Comparison of ENCODE assay signal across 19 cellular contexts in the genomic region with DNA sequence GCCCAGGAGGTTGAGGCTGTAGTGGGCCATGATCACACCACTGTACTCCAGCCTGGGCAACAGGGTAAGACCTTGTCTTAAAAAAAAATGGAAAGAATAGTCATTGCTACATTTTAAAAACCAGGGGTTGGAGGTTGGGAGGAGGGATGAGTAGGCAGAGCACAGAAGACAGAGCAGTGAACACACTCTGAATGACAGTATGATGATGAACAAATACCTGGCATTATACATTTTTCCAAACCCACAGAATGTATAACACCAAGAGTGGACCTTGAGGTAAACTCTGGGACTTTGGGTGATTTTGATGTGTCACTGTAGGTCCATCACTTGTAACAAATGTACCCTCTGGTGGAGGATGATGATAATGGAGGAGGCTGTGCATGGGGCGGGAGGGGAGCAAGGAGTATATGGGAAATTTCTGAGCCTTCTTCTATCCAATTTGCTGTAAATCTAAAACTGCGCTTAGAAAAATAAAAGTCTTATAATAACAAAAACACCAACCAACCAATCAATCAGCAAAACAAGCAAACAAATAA.
DNase-seq lines count a peak whose midpoint lies in the region; ATAC-seq and TF ChIP-seq lines count a peak whose summit lies in the region.
"Had no signal": no experiment of that assay in that cellular context is flagged by ENCODE, and none has a peak within 500 bp of the region (broad histone marks: within the 10 kb centered on the region; RNA-seq: fewer than 3 reads in every experiment).

No MANE protein-coding gene starts in this region.

- H3K4me2 ChIP-seq in mammary epithelial cell (ENCODE audit: insufficient read depth, low read depth, low read length), result no peak overlapping the region

- peaks cover 65% of the 10 kb centered on the region for H3K4me1 Mint-ChIP-seq in activated CD4-positive, alpha-beta memory T cell treated with anti-CD3 and anti-CD28 coated beads for 36 hours (ENCODE audit: low read depth)
- peaks cover 14% of the 10 kb centered on the region for H3K4me1 Mint-ChIP-seq in activated CD4-positive, alpha-beta memory T cell treated with anti-CD3 and anti-CD28 coated beads, Interleukin-2, amount 10 ng/mL, durations not matched to agents 7 days and 5 days
- peaks cover 36 to 55% of the 10 kb centered on the region in 2 donors for H3K4me1 Mint-ChIP-seq in natural killer cell treated with Interleukin-12 subunit alpha and Interleukin-12 subunit beta and Interleukin-15 and Interleukin-18, amount 100 ng/mL, for 72 hours (ENCODE audit: low read depth in 2 of 2)
- H3K4me1 Mint-ChIP-seq in activated CD8-positive, alpha-beta memory T cell treated with anti-CD3 and anti-CD28 coated beads, Interleukin-2, amount 10 ng/mL, durations not matched to agents 7 days and 5 days, result peaks cover 11% of the 10 kb centered on the region

- H3K4me3 ChIP-seq in mammary epithelial cell (replicated peaks in 1 of 3; ENCODE audit: insufficient read depth in 1 of 3, low read depth in 2 of 3, low read length in 3 of 3), result no peak overlapping the region
- H3K4me3 ChIP-seq: HAP-1 had no signal

- H3K36me3 Mint-ChIP-seq in activated CD4-positive, alpha-beta memory T cell treated with anti-CD3 and anti-CD28 coated beads for 36 hours, result peaks cover 41% of the 10 kb centered on the region
- peaks cover 84% of the 10 kb centered on the region for H3K36me3 Mint-ChIP-seq in activated CD4-positive, alpha-beta memory T cell treated with anti-CD3 and anti-CD28 coated beads, Interleukin-2, amount 10 ng/mL, durations not matched to agents 7 days and 5 days (ENCODE audit: low read depth)
- H3K36me3 Mint-ChIP-seq in natural killer cell treated with Interleukin-12 subunit alpha and Interleukin-12 subunit beta and Interleukin-15 and Interleukin-18, amount 100 ng/mL, for 72 hours, result peaks cover 38% of the 10 kb centered on the region
- peaks cover 78% of the 10 kb centered on the region for H3K36me3 Mint-ChIP-seq in activated CD8-positive, alpha-beta memory T cell treated with anti-CD3 and anti-CD28 coated beads, Interleukin-2, amount 10 ng/mL, durations not matched to agents 7 days and 5 days

- dilution Hi-C loops in mammary epithelial cell (cut with HindIII; ENCODE audit: low sequenced_read_pairs), result no loop called here

- no peak overlapping the region for H3K9ac ChIP-seq in mammary epithelial cell (ENCODE audit: insufficient read depth, low read length)
- H3K9ac ChIP-seq: parathyroid adenoma had no signal

- H3K9me3 ChIP-seq in mammary epithelial cell (replicated peaks; ENCODE audit: insufficient read depth, low read length), result no peaks in the 10 kb centered on the region
- H3K9me3 ChIP-seq: HAP-1 had no signal

- BruUV-seq in mammary epithelial cell (replicated peaks; lab: Mats Ljungman, UMichigan), result no TSS peak

- no peaks in the 10 kb centered on the region for H3K79me2 ChIP-seq in mammary epithelial cell (ENCODE audit: insufficient read depth, low read length)
- H3K79me2 ChIP-seq: parathyroid adenoma had no signal

- peak in 1 of 2 donors; percentile 40 for TF ChIP-seq CTCF in mammary epithelial cell (conservative IDR thresholded peaks at IDR 0.05 in 1 of 2, IDR thresholded peaks at IDR 0.05 in 1 of 2; ENCODE audit: extremely low read depth in 1 of 2, insufficient read depth in 1 of 2, low read depth in 1 of 2, low read length in 2 of 2)

- ATAC-seq in natural killer cell treated with Interleukin-12 subunit alpha and Interleukin-12 subunit beta and Interleukin-15 and Interleukin-18, amount 100 ng/mL, for 72 hours, result peak; percentile 37 to 40
- no peak for ATAC-seq in activated CD8-positive, alpha-beta memory T cell treated with anti-CD3 and anti-CD28 coated beads, Interleukin-2, amount 10 ng/mL, durations not matched to agents 7 days and 5 days
- ATAC-seq in HG03280 (IDR thresholded peaks at IDR 0.05; ENCODE audit: unreplicated experiment), result no peak

- CTCF ChIA-PET in activated CD4-positive, alpha-beta memory T cell treated with anti-CD3 and anti-CD28 coated beads for 36 hours (lab: Charles Lee), result no interaction called here
- CTCF ChIA-PET in activated CD4-positive, alpha-beta memory T cell treated with anti-CD3 and anti-CD28 coated beads, Interleukin-2, amount 10 ng/mL, durations not matched to agents 7 days and 5 days (lab: Charles Lee), result interaction anchor here (1.5 kb wide), 1 partner anchor 8 kb away, joined by 6 read pairs; no protein-coding TSS in a partner anchor
- CTCF ChIA-PET in mammary epithelial cell (lab: Charles Lee; ENCODE audit: low non-redundant PET), result no interaction called here
- CTCF ChIA-PET in activated CD8-positive, alpha-beta memory T cell treated with anti-CD3 and anti-CD28 coated beads, Interleukin-2, amount 10 ng/mL, durations not matched to agents 7 days and 5 days (lab: Charles Lee), result no interaction called here

- H3K4me3 Mint-ChIP-seq in activated CD4-positive, alpha-beta memory T cell treated with anti-CD3 and anti-CD28 coated beads for 36 hours, result no peak overlapping the region
- H3K4me3 Mint-ChIP-seq in activated CD4-positive, alpha-beta memory T cell treated with anti-CD3 and anti-CD28 coated beads, Interleukin-2, amount 10 ng/mL, durations not matched to agents 7 days and 5 days, result no peak overlapping the region
- H3K4me3 Mint-ChIP-seq in natural killer cell treated with Interleukin-12 subunit alpha and Interleukin-12 subunit beta and Interleukin-15 and Interleukin-18, amount 100 ng/mL, for 72 hours, result no peak overlapping the region
- H3K4me3 Mint-ChIP-seq in activated CD8-positive, alpha-beta memory T cell treated with anti-CD3 and anti-CD28 coated beads, Interleukin-2, amount 10 ng/mL, durations not matched to agents 7 days and 5 days, result no peak overlapping the region

- H3K27me3 ChIP-seq in mammary epithelial cell (ENCODE audit: insufficient read depth, low read length), result no peaks in the 10 kb centered on the region

- no peaks in the 10 kb centered on the region for H3K36me3 ChIP-seq in mammary epithelial cell (ENCODE audit: insufficient read depth, low read length)
- H3K36me3 ChIP-seq: HAP-1 had no signal

- intact Hi-C loops in activated CD4-positive, alpha-beta memory T cell treated with anti-CD3 and anti-CD28 coated beads for 36 hours (cut with micrococcal nuclease), result no loop called here
- intact Hi-C loops in mammary epithelial cell (cut with micrococcal nuclease), result loop anchor here (1.0 kb wide), 1 partner anchor 188 kb away; no protein-coding TSS in a partner anchor

- WGBS in mammary epithelial cell (ENCODE audit: low coverage, missing lambda C conversion rate), result 86% methylated on average over 2 of the region's 2 CpGs

- H4K20me1 ChIP-seq in mammary epithelial cell (ENCODE audit: insufficient read depth, low read length), result no peaks in the 10 kb centered on the region

- in situ Hi-C loops in mammary epithelial cell (cut with MboI; ENCODE audit: low sequenced_read_pairs in 2 of 2), result no loop called here

- no peaks in the 10 kb centered on the region for H3K9me3 Mint-ChIP-seq in activated CD4-positive, alpha-beta memory T cell treated with anti-CD3 and anti-CD28 coated beads for 36 hours
- H3K9me3 Mint-ChIP-seq in activated CD4-positive, alpha-beta memory T cell treated with anti-CD3 and anti-CD28 coated beads, Interleukin-2, amount 10 ng/mL, durations not matched to agents 7 days and 5 days, result peaks cover 10% of the 10 kb centered on the region
- peaks cover under 1% of the 10 kb centered on the region for H3K9me3 Mint-ChIP-seq in natural killer cell treated with Interleukin-12 subunit alpha and Interleukin-12 subunit beta and Interleukin-15 and Interleukin-18, amount 100 ng/mL, for 72 hours
- peaks cover under 1% of the 10 kb centered on the region for H3K9me3 Mint-ChIP-seq in activated CD8-positive, alpha-beta memory T cell treated with anti-CD3 and anti-CD28 coated beads, Interleukin-2, amount 10 ng/mL, durations not matched to agents 7 days and 5 days (ENCODE audit: low read depth)

- H3K27me3 Mint-ChIP-seq in activated CD4-positive, alpha-beta memory T cell treated with anti-CD3 and anti-CD28 coated beads for 36 hours, result no peaks in the 10 kb centered on the region
- no peaks in the 10 kb centered on the region for H3K27me3 Mint-ChIP-seq in activated CD4-positive, alpha-beta memory T cell treated with anti-CD3 and anti-CD28 coated beads, Interleukin-2, amount 10 ng/mL, durations not matched to agents 7 days and 5 days
- no peaks in the 10 kb centered on the region for H3K27me3 Mint-ChIP-seq in natural killer cell treated with Interleukin-12 subunit alpha and Interleukin-12 subunit beta and Interleukin-15 and Interleukin-18, amount 100 ng/mL, for 72 hours
- no peaks in the 10 kb centered on the region for H3K27me3 Mint-ChIP-seq in activated CD8-positive, alpha-beta memory T cell treated with anti-CD3 and anti-CD28 coated beads, Interleukin-2, amount 10 ng/mL, durations not matched to agents 7 days and 5 days

- no peak for DNase-seq in activated CD4-positive, alpha-beta memory T cell treated with anti-CD3 and anti-CD28 coated beads for 36 hours
- DNase-seq in activated CD4-positive, alpha-beta memory T cell treated with anti-CD3 and anti-CD28 coated beads, Interleukin-2, amount 10 ng/mL, durations not matched to agents 7 days and 5 days, result no peak
- DNase-seq in M059J (ENCODE audit: low read depth) (peak; percentile 16), mammary epithelial cell (peak; percentile 39), superior temporal gyrus (ENCODE audit: extremely low spot score) (no peak)
- no peak for DNase-seq in natural killer cell treated with Interleukin-12 subunit alpha and Interleukin-12 subunit beta and Interleukin-15 and Interleukin-18, amount 100 ng/mL, for 72 hours (ENCODE audit: low spot score)
- no peak for DNase-seq in activated CD8-positive, alpha-beta memory T cell treated with anti-CD3 and anti-CD28 coated beads, Interleukin-2, amount 10 ng/mL, durations not matched to agents 7 days and 5 days
- DNase-seq: activated CD4-positive, alpha-beta T cell treated with anti-CD3 and anti-CD28 coated beads for 48 hours; activated effector memory CD4-positive, alpha-beta T cell treated with Interleukin-2 at 50 U/mL for 16 hours; glutamatergic neuron; islet precursor cell; midbrain; NCI-H1930; NCI-H526 treated with DMSO at 0.1 percent for 48 hours; small intestine; T-helper 2 cell had no signal

- POLR2A ChIA-PET in activated CD4-positive, alpha-beta memory T cell treated with anti-CD3 and anti-CD28 coated beads for 36 hours (lab: Charles Lee), result interaction anchor here (0.5 kb wide), 1 partner anchor 9 kb away, joined by 4 read pairs; no protein-coding TSS in a partner anchor
- POLR2A ChIA-PET in activated CD4-positive, alpha-beta memory T cell treated with anti-CD3 and anti-CD28 coated beads, Interleukin-2, amount 10 ng/mL, durations not matched to agents 7 days and 5 days (lab: Charles Lee), result no interaction called here

- H3K27ac Mint-ChIP-seq in activated CD4-positive, alpha-beta memory T cell treated with anti-CD3 and anti-CD28 coated beads for 36 hours, result peak overlapping the region; percentile 75
- H3K27ac Mint-ChIP-seq in activated CD4-positive, alpha-beta memory T cell treated with anti-CD3 and anti-CD28 coated beads, Interleukin-2, amount 10 ng/mL, durations not matched to agents 7 days and 5 days, result no peak overlapping the region
- peak overlapping the region in 1 of 2 donors; percentile 72 for H3K27ac Mint-ChIP-seq in natural killer cell treated with Interleukin-12 subunit alpha and Interleukin-12 subunit beta and Interleukin-15 and Interleukin-18, amount 100 ng/mL, for 72 hours
- H3K27ac Mint-ChIP-seq in activated CD8-positive, alpha-beta memory T cell treated with anti-CD3 and anti-CD28 coated beads, Interleukin-2, amount 10 ng/mL, durations not matched to agents 7 days and 5 days, result no peak overlapping the region

- H2AFZ ChIP-seq in mammary epithelial cell (ENCODE audit: low read depth, low read length), result no peak overlapping the region
- H2AFZ ChIP-seq: parathyroid adenoma had no signal

- no peaks in the 10 kb centered on the region for H3K4me1 ChIP-seq in mammary epithelial cell (ENCODE audit: insufficient read depth, low read length)
- H3K4me1 ChIP-seq: HAP-1, parathyroid adenoma had no signal

- H3K27ac ChIP-seq in mammary epithelial cell (ENCODE audit: insufficient read depth, low read depth, low read length), result no peak overlapping the region
- H3K27ac ChIP-seq: parathyroid adenoma had no signal

Comparison
In these comparisons a context has a peak if more than half of its experiments do, and no peak if none do; other contexts are left out.
1. DNase-seq: peak in M059J (single experiment) and mammary epithelial cell (single experiment); none in activated CD4-positive, alpha-beta memory T cell treated with anti-CD3 and anti-CD28 coated beads for 36 hours (single experiment), activated CD4-positive, alpha-beta memory T cell treated with anti-CD3 and anti-CD28 coated beads, Interleukin-2, amount 10 ng/mL, durations not matched to agents 7 days and 5 days (single experiment), natural killer cell treated with Interleukin-12 subunit alpha and Interleukin-12 subunit beta and Interleukin-15 and Interleukin-18, amount 100 ng/mL, for 72 hours (single experiment), superior temporal gyrus (single experiment) and activated CD8-positive, alpha-beta memory T cell treated with anti-CD3 and anti-CD28 coated beads, Interleukin-2, amount 10 ng/mL, durations not matched to agents 7 days and 5 days (single experiment).
2. ATAC-seq: peak in natural killer cell treated with Interleukin-12 subunit alpha and Interleukin-12 subunit beta and Interleukin-15 and Interleukin-18, amount 100 ng/mL, for 72 hours (2 of 2); none in activated CD8-positive, alpha-beta memory T cell treated with anti-CD3 and anti-CD28 coated beads, Interleukin-2, amount 10 ng/mL, durations not matched to agents 7 days and 5 days (single experiment) and HG03280 (single experiment).